In the genomic region with DNA sequence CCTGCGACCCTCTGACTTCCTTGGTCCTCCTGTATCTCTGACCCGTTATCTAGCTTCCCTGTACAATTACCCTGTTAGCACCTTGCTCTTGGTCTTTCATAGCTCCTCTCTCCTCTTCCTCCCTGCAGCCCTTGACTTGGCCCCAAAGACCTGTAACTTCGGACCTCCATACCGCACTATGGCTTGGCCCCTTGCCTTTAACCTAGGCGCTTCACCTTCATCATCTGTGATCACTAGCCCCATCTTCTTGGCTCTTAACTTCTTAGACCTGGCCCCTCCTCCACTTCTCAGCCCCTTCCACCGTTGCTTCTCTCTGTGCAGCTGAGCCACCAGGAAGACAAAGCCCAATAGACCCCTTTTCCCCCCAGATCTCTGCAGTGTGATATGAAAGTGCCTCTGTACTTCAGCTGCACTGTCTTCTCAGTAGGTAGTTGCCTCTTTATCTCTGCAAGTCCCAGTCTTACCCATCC, we compare ENCODE assay signal across 8 cellular contexts. TPM values are rescaled to one million over a fixed set of nuclear protein-coding genes. Genes with fewer than 3 reads are reported as not detected.
A peak's percentile ranks its signal among the peaks of the same experiment; 100 is the strongest.
DNase-seq lines count a peak whose midpoint lies in the region; ATAC-seq and TF ChIP-seq lines count a peak whose summit lies in the region.

No MANE protein-coding gene starts in this region.

- H2AFZ ChIP-seq in PC-9, result peak overlapping the region; percentile 96
- peak overlapping the region; percentile 89 for H2AFZ ChIP-seq in trophoblast cell (ENCODE audit: insufficient read depth, low read length, poor library complexity)

- peaks cover 21% of the 10 kb centered on the region for H3K4me1 ChIP-seq in PC-9 (replicated peaks; ENCODE audit: insufficient read depth)
- H3K4me1 ChIP-seq in trophoblast cell (ENCODE audit: control insufficient read depth in 1 of 2, insufficient read depth in 2 of 2, low read length in 2 of 2), result peaks cover 6 to 8% of the 10 kb centered on the region in 2 experiments

- H3K14ac ChIP-seq in trophoblast cell (ENCODE audit: low read length), result peak overlapping the region; percentile 84

- H3K9ac ChIP-seq in trophoblast cell (ENCODE audit: low read length), result no peak overlapping the region

- POLR2A ChIA-PET in PC-9 (lab: Charles Lee; ENCODE audit: unreplicated experiment), result interaction anchor here (0.7 kb wide), 1 partner anchor 57 kb away, joined by 4 read pairs; no protein-coding TSS in a partner anchor

- no peaks in the 10 kb centered on the region for H3K9me2 ChIP-seq in PC-9 (ENCODE audit: insufficient read depth)

- H4K12ac ChIP-seq in trophoblast cell (ENCODE audit: low read depth, low read length), result peak overlapping the region; percentile 64

- H4K91ac ChIP-seq in trophoblast cell (ENCODE audit: low read depth, low read length), result peak overlapping the region; percentile 67

- no peak overlapping the region for H2BK120ac ChIP-seq in trophoblast cell (ENCODE audit: insufficient read depth, low read length, poor library complexity)

- peak overlapping the region; percentile 94 for H4K8ac ChIP-seq in trophoblast cell (ENCODE audit: low read depth, low read length)

- no peaks in the 10 kb centered on the region for H4K20me1 ChIP-seq in PC-9 (ENCODE audit: insufficient read depth)

- peak overlapping the region; percentile 77 for H3K4ac ChIP-seq in trophoblast cell (ENCODE audit: low read depth, low read length)

- H3K18ac ChIP-seq in trophoblast cell (ENCODE audit: low read length), result peak overlapping the region; percentile 65

- ATAC-seq in GM18502 (IDR thresholded peaks at IDR 0.05; ENCODE audit: poor library complexity, unreplicated experiment), result peak; percentile 11
- ATAC-seq in GM19035 (IDR thresholded peaks at IDR 0.05; ENCODE audit: unreplicated experiment), result no peak

- H3K9me3 ChIP-seq in PC-9 (ENCODE audit: insufficient read depth, low read depth) (peaks cover 11% of the 10 kb centered on the region; the same call in 1 of the 2 replicates), trophoblast cell (ENCODE audit: insufficient read depth, low read depth, low read length) (peaks cover 5% of the 10 kb centered on the region)

- CTCF ChIA-PET in PC-9 (lab: Charles Lee), result interaction anchor here (0.6 to 1.6 kb wide), 3 partner anchors 66 to 663 kb away, joined by 3 to 15 read pairs (median 3); no protein-coding TSS in a partner anchor

- H2AK5ac ChIP-seq in trophoblast cell (ENCODE audit: low read length), result peak overlapping the region; percentile 35

- no peak overlapping the region for H3K23ac ChIP-seq in trophoblast cell (ENCODE audit: low read length)

- peaks cover 21% of the 10 kb centered on the region; the same call in 1 of the 2 replicates for H3F3A ChIP-seq in PC-9 (ENCODE audit: insufficient read depth, low read depth)

- intact Hi-C loops in PC-9 (cut with micrococcal nuclease; ENCODE audit: unreplicated experiment), result no loop called here

- no peak overlapping the region for H2BK5ac ChIP-seq in trophoblast cell (ENCODE audit: low read depth, low read length, poor library complexity)

- no peak overlapping the region for H2BK12ac ChIP-seq in trophoblast cell (ENCODE audit: low read length)

- TF ChIP-seq CTCF in PC-9 (conservative IDR thresholded peaks at IDR 0.05) (no peak), epithelial cell of esophagus (IDR thresholded peaks at IDR 0.05; ENCODE audit: insufficient read depth, low read depth, low read length, missing control alignments) (no peak)

- H3K27me3 ChIP-seq in PC-9 (ENCODE audit: insufficient read depth, low read depth) (no peaks in the 10 kb centered on the region), trophoblast cell (ENCODE audit: insufficient read depth, low read length) (no peaks in the 10 kb centered on the region)

- peak overlapping the region; percentile 80 for H3K4me3 ChIP-seq in PC-9
- H3K4me3 ChIP-seq in epithelial cell of esophagus (ENCODE audit: low read length), result peak overlapping the region; percentile 88
- peak overlapping the region; percentile 88 for H3K4me3 ChIP-seq in trophoblast cell (ENCODE audit: low read depth, low read length)

- WGBS in trophoblast cell (ENCODE audit: extremely low coverage, insufficient coverage, insufficient read length), result no CpG with 5 or more reads among the region's 6 CpGs

- DNase-seq in PC-9 (no peak), epithelial cell of esophagus (ENCODE audit: low read depth) (no peak), trophoblast cell (no peak), activated gamma-delta T cell (lab: John Stamatoyannopoulos, UW) (no peak), NOMO-1 (lab: John Stamatoyannopoulos, UW; ENCODE audit: unreplicated experiment in 2 of 2) (no peak), T-helper 9 cell (no peak)

- H3K36me3 ChIP-seq in PC-9 (ENCODE audit: low read depth) (peaks cover 24% of the 10 kb centered on the region), trophoblast cell (ENCODE audit: control insufficient read depth in 1 of 2, insufficient read depth in 2 of 2, low read length in 2 of 2) (peaks cover 9 to 20% of the 10 kb centered on the region in 2 experiments)

- BruUV-seq in PC-9 (replicated peaks; lab: Mats Ljungman, UMichigan), result TSS peak; percentile 50

- H3K79me2 ChIP-seq in PC-9 (ENCODE audit: low read depth) (peaks cover 14% of the 10 kb centered on the region), trophoblast cell (ENCODE audit: control insufficient read depth, insufficient read depth, low read length, poor library complexity) (peaks cover 7% of the 10 kb centered on the region)

- H3K4me2 ChIP-seq in PC-9 (peak overlapping the region; percentile 95), trophoblast cell (ENCODE audit: low read length) (peak overlapping the region; percentile 76)

- H3K27ac ChIP-seq in PC-9 (no peak overlapping the region), trophoblast cell (ENCODE audit: low read depth, low read length) (no peak overlapping the region)

- H3K79me1 ChIP-seq in trophoblast cell (ENCODE audit: low read length), result peaks cover 5% of the 10 kb centered on the region

RNA-seq across cellular contexts. Expression of a gene that starts 0.7 kb away (rescaled TPM):
- total RNA-seq in PC-9 (2021), result 11.4 and 14.6 TPM in 2 replicates
- 5.8 and 6.3 TPM in 2 replicates for polyA plus RNA-seq in trophoblast cell (2013)

RNA-seq across cellular contexts. Expression of a gene that starts 29.9 kb away (rescaled TPM):
- total RNA-seq in PC-9 (2021), result 32.3 and 32.6 TPM in 2 replicates
- polyA plus RNA-seq in trophoblast cell (2013), result 47.5 and 50.1 TPM in 2 replicates

RNA-seq across cellular contexts. Expression of a gene that starts 30.2 kb away (rescaled TPM):
- 20.8 and 31.2 TPM in 2 replicates for total RNA-seq in PC-9 (2021)
- 2.9 and 3.2 TPM in 2 replicates for polyA plus RNA-seq in trophoblast cell (2013)
